19 cellular contexts compared by ENCODE assay signal in genomic region chr2:47023332-47023731, GRCh38.
DNase-seq lines count a peak whose midpoint lies in the region; ATAC-seq and TF ChIP-seq lines count a peak whose summit lies in the region.
"Had no signal": no experiment of that assay in that cellular context is flagged by ENCODE, and none has a peak within 500 bp of the region (broad histone marks: within the 10 kb centered on the region; RNA-seq: fewer than 3 reads in every experiment).

No MANE protein-coding gene starts in this region.

- H3K4me1 Mint-ChIP-seq in activated CD4-positive, alpha-beta T cell treated with anti-CD3 and anti-CD28 coated beads, Interleukin-2, amount 10 ng/mL, durations not matched to agents 7 days and 5 days: peaks cover 23% of the 10 kb centered on the region
- H3K4me1 Mint-ChIP-seq in CD8-positive, alpha-beta T cell (ENCODE audit: low read depth): peaks cover 25% of the 10 kb centered on the region
- peaks cover 19% of the 10 kb centered on the region for H3K4me1 Mint-ChIP-seq in activated naive CD8-positive, alpha-beta T cell treated with anti-CD3 and anti-CD28 coated beads, Interleukin-2, amount 10 ng/mL, durations not matched to agents 7 days and 5 days
- H3K4me1 Mint-ChIP-seq in stimulated activated effector memory CD8-positive, alpha-beta T cell treated with anti-CD3 and anti-CD28 coated beads, Interleukin-12 subunit alpha, Interleukin-12 subunit beta, amount 100 ng/mL, for 72 hours: peaks cover 5% of the 10 kb centered on the region

- H3K27ac ChIP-seq in CD8-positive, alpha-beta T cell (ENCODE audit: low read depth, low read length): no peak overlapping the region
- H3K27ac ChIP-seq: 22Rv1, GM23248 had no signal

- no peak for TF ChIP-seq CTCF in CD8-positive, alpha-beta T cell (IDR thresholded peaks at IDR 0.05)
- no peak for TF ChIP-seq CTCF in GM13976 (IDR thresholded peaks at IDR 0.05; ENCODE audit: borderline replicate concordance, control extremely low read depth, extremely low read depth, insufficient read depth, missing control alignments)

- intact Hi-C loops in CD8-positive, alpha-beta T cell (cut with DNase I, micrococcal nuclease): no loop called here

- POLR2A ChIA-PET in activated CD4-positive, alpha-beta T cell treated with anti-CD3 and anti-CD28 coated beads, Interleukin-2, amount 10 ng/mL, durations not matched to agents 7 days and 5 days (lab: Charles Lee): no interaction called here
- POLR2A ChIA-PET in CD8-positive, alpha-beta T cell (lab: Charles Lee): interaction anchor here (1.5 kb wide), 1 partner anchor 10 kb away, joined by 4 read pairs; no protein-coding TSS in a partner anchor
- POLR2A ChIA-PET in activated naive CD8-positive, alpha-beta T cell treated with anti-CD3 and anti-CD28 coated beads, Interleukin-2, amount 10 ng/mL, durations not matched to agents 7 days and 5 days (lab: Charles Lee): no interaction called here

- no peaks in the 10 kb centered on the region for H3K27me3 Mint-ChIP-seq in activated CD4-positive, alpha-beta T cell treated with anti-CD3 and anti-CD28 coated beads, Interleukin-2, amount 10 ng/mL, durations not matched to agents 7 days and 5 days
- H3K27me3 Mint-ChIP-seq in CD8-positive, alpha-beta T cell (ENCODE audit: low read depth): no peaks in the 10 kb centered on the region
- H3K27me3 Mint-ChIP-seq in activated naive CD8-positive, alpha-beta T cell treated with anti-CD3 and anti-CD28 coated beads, Interleukin-2, amount 10 ng/mL, durations not matched to agents 7 days and 5 days: no peaks in the 10 kb centered on the region
- H3K27me3 Mint-ChIP-seq: CD8-positive, alpha-beta memory T cell had no signal

- H3K27ac Mint-ChIP-seq in activated CD4-positive, alpha-beta T cell treated with anti-CD3 and anti-CD28 coated beads, Interleukin-2, amount 10 ng/mL, durations not matched to agents 7 days and 5 days: peak overlapping the region; percentile 25
- H3K27ac Mint-ChIP-seq in CD8-positive, alpha-beta T cell: peak overlapping the region; percentile 37
- peak overlapping the region; percentile 75 for H3K27ac Mint-ChIP-seq in activated naive CD8-positive, alpha-beta T cell treated with anti-CD3 and anti-CD28 coated beads, Interleukin-2, amount 10 ng/mL, durations not matched to agents 7 days and 5 days
- peak overlapping the region; percentile 52 for H3K27ac Mint-ChIP-seq in stimulated activated effector memory CD8-positive, alpha-beta T cell treated with anti-CD3 and anti-CD28 coated beads, Interleukin-12 subunit alpha, Interleukin-12 subunit beta, amount 100 ng/mL, for 72 hours

- no peaks in the 10 kb centered on the region for H3K9me3 ChIP-seq in CD8-positive, alpha-beta T cell (ENCODE audit: low read length)
- H3K9me3 ChIP-seq: BE2C had no signal

- DNase-seq in activated CD4-positive, alpha-beta T cell treated with anti-CD3 and anti-CD28 coated beads, Interleukin-2, amount 10 ng/mL, durations not matched to agents 7 days and 5 days: peak; percentile 37
- no peak for DNase-seq in activated CD4-positive, alpha-beta T cell treated with anti-CD3 and anti-CD28 coated beads, Interleukin-2, amount 50 U/mL, for 48 hours
- peak in 3 of 7 experiments; percentile 16 to 65 (median 38) for DNase-seq in CD8-positive, alpha-beta T cell
- DNase-seq in activated naive CD8-positive, alpha-beta T cell treated with anti-CD3 and anti-CD28 coated beads, Interleukin-2, amount 10 ng/mL, durations not matched to agents 7 days and 5 days: peak; percentile 37
- no peak for DNase-seq in stimulated activated effector memory CD8-positive, alpha-beta T cell treated with anti-CD3 and anti-CD28 coated beads, Interleukin-12 subunit alpha, Interleukin-12 subunit beta, amount 100 ng/mL, for 72 hours (ENCODE audit: low spot score in 2 of 2)
- DNase-seq in GM13976 (ENCODE audit: low spot score): no peak
- DNase-seq: BE2C, DMS79, KG1, NCI-H1436 treated with DMSO at 0.1 percent for 48 hours, NCI-H2081, NCI-H510A, NCI-H774 had no signal

- peaks cover 36% of the 10 kb centered on the region for H3K36me3 Mint-ChIP-seq in activated CD4-positive, alpha-beta T cell treated with anti-CD3 and anti-CD28 coated beads, Interleukin-2, amount 10 ng/mL, durations not matched to agents 7 days and 5 days (ENCODE audit: low read depth)
- H3K36me3 Mint-ChIP-seq in CD8-positive, alpha-beta T cell: peaks cover 78% of the 10 kb centered on the region
- H3K36me3 Mint-ChIP-seq in activated naive CD8-positive, alpha-beta T cell treated with anti-CD3 and anti-CD28 coated beads, Interleukin-2, amount 10 ng/mL, durations not matched to agents 7 days and 5 days: peaks cover 16% of the 10 kb centered on the region
- peaks cover 67% of the 10 kb centered on the region for H3K36me3 Mint-ChIP-seq in stimulated activated effector memory CD8-positive, alpha-beta T cell treated with anti-CD3 and anti-CD28 coated beads, Interleukin-12 subunit alpha, Interleukin-12 subunit beta, amount 100 ng/mL, for 72 hours

- H3K36me3 ChIP-seq in CD8-positive, alpha-beta T cell (ENCODE audit: insufficient read depth, low read length): peaks cover 33% of the 10 kb centered on the region
- H3K36me3 ChIP-seq: BE2C had no signal

- CTCF ChIA-PET in activated CD4-positive, alpha-beta T cell treated with anti-CD3 and anti-CD28 coated beads, Interleukin-2, amount 10 ng/mL, durations not matched to agents 7 days and 5 days (lab: Charles Lee): interaction anchor here (1.3 to 1.4 kb wide), 2 partner anchors 8 to 19 kb away, joined by 3 to 4 read pairs; no protein-coding TSS in a partner anchor
- CTCF ChIA-PET in CD8-positive, alpha-beta T cell (lab: Charles Lee): interaction anchor here (1.0 kb wide), 1 partner anchor 12 kb away, joined by 3 read pairs; no protein-coding TSS in a partner anchor

- no peaks in the 10 kb centered on the region for H3K27me3 ChIP-seq in CD8-positive, alpha-beta T cell (ENCODE audit: insufficient read depth, low read length)
- H3K27me3 ChIP-seq: BE2C had no signal

- no peak overlapping the region for H3K4me3 Mint-ChIP-seq in activated CD4-positive, alpha-beta T cell treated with anti-CD3 and anti-CD28 coated beads, Interleukin-2, amount 10 ng/mL, durations not matched to agents 7 days and 5 days
- H3K4me3 Mint-ChIP-seq in CD8-positive, alpha-beta T cell: no peak overlapping the region
- H3K4me3 Mint-ChIP-seq in activated naive CD8-positive, alpha-beta T cell treated with anti-CD3 and anti-CD28 coated beads, Interleukin-2, amount 10 ng/mL, durations not matched to agents 7 days and 5 days: no peak overlapping the region
- no peak overlapping the region for H3K4me3 Mint-ChIP-seq in stimulated activated effector memory CD8-positive, alpha-beta T cell treated with anti-CD3 and anti-CD28 coated beads, Interleukin-12 subunit alpha, Interleukin-12 subunit beta, amount 100 ng/mL, for 72 hours

- in situ Hi-C loops in GM13976 (cut with MboI; ENCODE audit: low sequenced_read_pairs, unreplicated experiment): no loop called here

- H3K9me3 Mint-ChIP-seq in activated CD4-positive, alpha-beta T cell treated with anti-CD3 and anti-CD28 coated beads, Interleukin-2, amount 10 ng/mL, durations not matched to agents 7 days and 5 days: no peaks in the 10 kb centered on the region
- no peaks in the 10 kb centered on the region for H3K9me3 Mint-ChIP-seq in CD8-positive, alpha-beta T cell
- no peaks in the 10 kb centered on the region for H3K9me3 Mint-ChIP-seq in activated naive CD8-positive, alpha-beta T cell treated with anti-CD3 and anti-CD28 coated beads, Interleukin-2, amount 10 ng/mL, durations not matched to agents 7 days and 5 days
- H3K9me3 Mint-ChIP-seq in stimulated activated effector memory CD8-positive, alpha-beta T cell treated with anti-CD3 and anti-CD28 coated beads, Interleukin-12 subunit alpha, Interleukin-12 subunit beta, amount 100 ng/mL, for 72 hours: no peaks in the 10 kb centered on the region
- H3K9me3 Mint-ChIP-seq: CD8-positive, alpha-beta memory T cell had no signal

- peak; percentile 81 for ATAC-seq in CD8-positive, alpha-beta T cell
- ATAC-seq in activated naive CD8-positive, alpha-beta T cell treated with anti-CD3 and anti-CD28 coated beads, Interleukin-2, amount 10 ng/mL, durations not matched to agents 7 days and 5 days (ENCODE audit: low read depth): peak; percentile 83
- ATAC-seq in stimulated activated effector memory CD8-positive, alpha-beta T cell treated with anti-CD3 and anti-CD28 coated beads, Interleukin-12 subunit alpha, Interleukin-12 subunit beta, amount 100 ng/mL, for 72 hours: no peak
- ATAC-seq in HG02970 (IDR thresholded peaks at IDR 0.05; ENCODE audit: low FRiP score, unreplicated experiment) (no peak), HG03378 (IDR thresholded peaks at IDR 0.05; ENCODE audit: unreplicated experiment) (no peak)
- ATAC-seq: Right ventricle myocardium inferior had no signal

- peaks cover 27% of the 10 kb centered on the region for H3K4me1 ChIP-seq in CD8-positive, alpha-beta T cell (ENCODE audit: insufficient read depth, low read length)

- no peak overlapping the region for H3K4me3 ChIP-seq in CD8-positive, alpha-beta T cell (ENCODE audit: low read depth, low read length)
- H3K4me3 ChIP-seq: GM23248 had no signal

Comparison
In these comparisons a context has a peak if more than half of its experiments do, and no peak if none do; other contexts are left out.
1. DNase-seq: peak in activated CD4-positive, alpha-beta T cell treated with anti-CD3 and anti-CD28 coated beads, Interleukin-2, amount 10 ng/mL, durations not matched to agents 7 days and 5 days (single experiment) and activated naive CD8-positive, alpha-beta T cell treated with anti-CD3 and anti-CD28 coated beads, Interleukin-2, amount 10 ng/mL, durations not matched to agents 7 days and 5 days (single experiment); none in activated CD4-positive, alpha-beta T cell treated with anti-CD3 and anti-CD28 coated beads, Interleukin-2, amount 50 U/mL, for 48 hours (0 of 2), stimulated activated effector memory CD8-positive, alpha-beta T cell treated with anti-CD3 and anti-CD28 coated beads, Interleukin-12 subunit alpha, Interleukin-12 subunit beta, amount 100 ng/mL, for 72 hours (0 of 2) and GM13976 (single experiment).
2. H3K27ac Mint-ChIP-seq: peak in every context shown above with its lines; median percentile 75 in activated naive CD8-positive, alpha-beta T cell treated with anti-CD3 and anti-CD28 coated beads, Interleukin-2, amount 10 ng/mL, durations not matched to agents 7 days and 5 days; 52 in stimulated activated effector memory CD8-positive, alpha-beta T cell treated with anti-CD3 and anti-CD28 coated beads, Interleukin-12 subunit alpha, Interleukin-12 subunit beta, amount 100 ng/mL, for 72 hours; 37 in CD8-positive, alpha-beta T cell; 25 in activated CD4-positive, alpha-beta T cell treated with anti-CD3 and anti-CD28 coated beads, Interleukin-2, amount 10 ng/mL, durations not matched to agents 7 days and 5 days.
3. ATAC-seq: peak in CD8-positive, alpha-beta T cell (single experiment) and activated naive CD8-positive, alpha-beta T cell treated with anti-CD3 and anti-CD28 coated beads, Interleukin-2, amount 10 ng/mL, durations not matched to agents 7 days and 5 days (single experiment); none in stimulated activated effector memory CD8-positive, alpha-beta T cell treated with anti-CD3 and anti-CD28 coated beads, Interleukin-12 subunit alpha, Interleukin-12 subunit beta, amount 100 ng/mL, for 72 hours (single experiment), HG02970 (single experiment) and HG03378 (single experiment).